ENCODE assay signal across 13 cellular contexts in genomic region chr5:134252671-134253070, GRCh38. TPM values are rescaled to one million over a fixed set of nuclear protein-coding genes. Genes with fewer than 3 reads are reported as not detected.
DNase-seq lines count a peak whose midpoint lies in the region; ATAC-seq, FAIRE-seq and TF ChIP-seq lines count a peak whose summit lies in the region.
"Had no signal": no experiment of that assay in that cellular context is flagged by ENCODE, and none has a peak within 500 bp of the region (broad histone marks: within the 10 kb centered on the region; RNA-seq: fewer than 3 reads in every experiment).

No MANE protein-coding gene starts in this region.

- H3K4me3 ChIP-seq in endothelial cell of umbilical vein (replicated peaks in 1 of 3; ENCODE audit: insufficient read depth in 1 of 3, low read depth in 1 of 3, low read length in 3 of 3), result no peak overlapping the region

- no peaks in the 10 kb centered on the region for H4K20me1 ChIP-seq in endothelial cell of umbilical vein (replicated peaks; ENCODE audit: control insufficient read depth, extremely low read depth, insufficient read depth, low read length)

- no peaks in the 10 kb centered on the region for H3K9me3 ChIP-seq in endothelial cell of umbilical vein (replicated peaks; ENCODE audit: control insufficient read depth, insufficient read depth, low read length)

- peaks cover 9% of the 10 kb centered on the region for H3K4me1 Mint-ChIP-seq in osteocyte (ENCODE audit: unreplicated experiment)
- H3K4me1 Mint-ChIP-seq: activated naive CD4-positive, alpha-beta T cell treated with anti-CD3 and anti-CD28 coated beads, Interleukin-2, amount 10 ng/mL, durations not matched to agents 7 days and 5 days had no signal

- H3K79me2 ChIP-seq in endothelial cell of umbilical vein (ENCODE audit: control insufficient read depth, insufficient read depth, low read length), result no peaks in the 10 kb centered on the region

- H3K27me3 ChIP-seq in endothelial cell of umbilical vein (ENCODE audit: control insufficient read depth in 2 of 2, insufficient read depth in 2 of 2, low read length in 2 of 2), result peaks cover 2 to 5% of the 10 kb centered on the region in 2 experiments

- no peak for FAIRE-seq in endothelial cell of umbilical vein (lab: Jason Lieb, UNC)

- no peak overlapping the region for H3K4me3 Mint-ChIP-seq in osteocyte (ENCODE audit: unreplicated experiment)
- H3K4me3 Mint-ChIP-seq: activated naive CD4-positive, alpha-beta T cell treated with anti-CD3 and anti-CD28 coated beads, Interleukin-2, amount 10 ng/mL, durations not matched to agents 7 days and 5 days; CD8-positive, alpha-beta T cell had no signal

- TF ChIP-seq CTCF in endothelial cell of umbilical vein (IDR thresholded peaks at IDR 0.05; ENCODE audit: extremely low read depth in 1 of 2, insufficient read depth in 1 of 2, low read depth in 1 of 2, low read length in 2 of 2), result no peak
- TF ChIP-seq CTCF in osteocyte (IDR thresholded peaks at IDR 0.05), result no peak

- no peak overlapping the region for H3K27ac Mint-ChIP-seq in osteocyte (ENCODE audit: unreplicated experiment)
- H3K27ac Mint-ChIP-seq: activated naive CD4-positive, alpha-beta T cell treated with anti-CD3 and anti-CD28 coated beads, Interleukin-2, amount 10 ng/mL, durations not matched to agents 7 days and 5 days; CD8-positive, alpha-beta T cell had no signal

- intact Hi-C loops in endothelial cell of umbilical vein (cut with micrococcal nuclease), result no loop called here

- no TSS peak for BruUV-seq in endothelial cell of umbilical vein (replicated peaks; lab: Mats Ljungman, UMichigan)

- H3K9ac ChIP-seq in endothelial cell of umbilical vein (replicated peaks; ENCODE audit: extremely low read depth, insufficient read depth, low read length), result no peak overlapping the region

- no peak overlapping the region for H3K27ac ChIP-seq in endothelial cell of umbilical vein (ENCODE audit: insufficient read depth, low read depth, low read length)

- H3K4me1 ChIP-seq in endothelial cell of umbilical vein (ENCODE audit: control insufficient read depth, extremely low read depth, insufficient read depth, low read length), result peaks cover 10% of the 10 kb centered on the region

- H3K36me3 ChIP-seq in endothelial cell of umbilical vein (ENCODE audit: control insufficient read depth in 2 of 2, extremely low read depth in 1 of 2, insufficient read depth in 2 of 2, low read length in 2 of 2), result no peaks in the 10 kb centered on the region

- H3K36me3 Mint-ChIP-seq in osteocyte (ENCODE audit: unreplicated experiment), result no peaks in the 10 kb centered on the region
- H3K36me3 Mint-ChIP-seq: activated naive CD4-positive, alpha-beta T cell treated with anti-CD3 and anti-CD28 coated beads, Interleukin-2, amount 10 ng/mL, durations not matched to agents 7 days and 5 days; CD8-positive, alpha-beta T cell had no signal

- TF ChIP-seq POLR2A in endothelial cell of umbilical vein (IDR thresholded peaks at IDR 0.05; ENCODE audit: low read depth, low read length), result no peak

- H3K9me1 ChIP-seq in endothelial cell of umbilical vein (replicated peaks; ENCODE audit: control insufficient read depth, extremely low read depth, insufficient read depth, low read length), result no peaks in the 10 kb centered on the region

- CTCF ChIA-PET in endothelial cell of umbilical vein (lab: Charles Lee), result interaction anchor here (1.0 kb wide), 1 partner anchor 26 kb away, joined by 4 read pairs; the partner anchor contains the start of gene PPP2CA

- no peaks in the 10 kb centered on the region for H3K27me3 Mint-ChIP-seq in osteocyte (ENCODE audit: unreplicated experiment)

- no peaks in the 10 kb centered on the region for H3K9me3 Mint-ChIP-seq in osteocyte (ENCODE audit: unreplicated experiment)
- H3K9me3 Mint-ChIP-seq: activated naive CD4-positive, alpha-beta T cell treated with anti-CD3 and anti-CD28 coated beads, Interleukin-2, amount 10 ng/mL, durations not matched to agents 7 days and 5 days; CD8-positive, alpha-beta T cell had no signal

- no peak overlapping the region for H3K4me2 ChIP-seq in endothelial cell of umbilical vein (ENCODE audit: insufficient read depth, low read length)

- no peak overlapping the region for H2AFZ ChIP-seq in endothelial cell of umbilical vein (ENCODE audit: low read depth, low read length)

- dilution Hi-C loops in endothelial cell of umbilical vein (cut with MboI; ENCODE audit: extremely low pct_ligation_motif_present, low sequenced_read_pairs), result no loop called here

- no peak for ATAC-seq in GM19397 (IDR thresholded peaks at IDR 0.05; ENCODE audit: unreplicated experiment)
- ATAC-seq: CD8-positive, alpha-beta T cell had no signal

- POLR2A ChIA-PET in endothelial cell of umbilical vein (lab: Charles Lee), result no interaction called here

- DNase-seq in CD1c-positive myeloid dendritic cell (ENCODE audit: extremely low spot score) (peak; percentile 37), NCI-H460 (ENCODE audit: extremely low read depth, low read depth) (peak; percentile 51), endothelial cell of umbilical vein (ENCODE audit: low read depth, low spot score) (peak; percentile 10), lung microvascular endothelial cell (ENCODE audit: low read depth in 2 of 2) (peak; percentile 80 to 88), NOMO-1 (lab: John Stamatoyannopoulos, UW; ENCODE audit: unreplicated experiment in 2 of 2) (no peak), osteocyte (ENCODE audit: extremely low spot score, unreplicated experiment) (no peak)
- no peak for DNase-seq in activated CD4-positive, CD25-positive, alpha-beta regulatory T cell treated with anti-CD3 and anti-CD28 coated beads, Interleukin-2, amount 50 U/mL, for 72 hours
- DNase-seq: activated naive CD4-positive, alpha-beta T cell treated with anti-CD3 and anti-CD28 coated beads, Interleukin-2, amount 10 ng/mL, durations not matched to agents 7 days and 5 days; CD8-positive, alpha-beta T cell; effector CD8-positive, alpha-beta T cell; NCI-H1930; SHP77 had no signal

TF ChIP-seq in endothelial cell of umbilical vein, 7 proteins besides CTCF, POLR2A, EP300 and RAD21:
- no peak for TF ChIP-seq MYC (IDR thresholded peaks at IDR 0.05; ENCODE audit: low read depth, low read length)
- no peak for TF ChIP-seq GATA2 (IDR thresholded peaks at IDR 0.05; ENCODE audit: insufficient read depth, insufficient read length, low read depth, low read length)
- no peak for TF ChIP-seq POLR2AphosphoS5 (IDR thresholded peaks at IDR 0.05; ENCODE audit: insufficient read depth, low read depth, low read length)
- TF ChIP-seq EZH2 (IDR thresholded peaks at IDR 0.05; ENCODE audit: borderline replicate concordance, low read depth, low read length, severe bottlenecking), result no peak
- TF ChIP-seq MAX (IDR thresholded peaks at IDR 0.05; ENCODE audit: insufficient read depth, insufficient read length), result no peak
- TF ChIP-seq JUN (IDR thresholded peaks at IDR 0.05; ENCODE audit: borderline replicate concordance, insufficient read depth, insufficient read length, low read depth), result no peak
- no peak for TF ChIP-seq FOS (IDR thresholded peaks at IDR 0.05; ENCODE audit: borderline replicate concordance, insufficient read depth, low read length)

RNA-seq across cellular contexts. Expression of gene PPP2CA, which starts 26.8 kb away (rescaled TPM):
- total RNA-seq in NCI-H460 (2014; rRNA removed; shearing (Covaris generic)), result 111 and 172 TPM in 2 replicates
- polyA plus RNA-seq in NCI-H460 (2014; cell fraction: nucleus; rRNA removed), result 146 and 207 TPM in 2 replicates
- total RNA-seq in endothelial cell of umbilical vein, result 163 and 183 TPM in 2 replicates
- 64.6 and 107 TPM in 2 replicates for polyA plus RNA-seq in endothelial cell of umbilical vein
- polyA plus RNA-seq in endothelial cell of umbilical vein (2011; cell fraction: cytosol; rRNA removed), result 93.5 and 116 TPM in 2 replicates
- 54.7 and 89.6 TPM in 2 replicates for polyA plus RNA-seq in endothelial cell of umbilical vein (2011; cell fraction: nucleus; rRNA removed)
- 157 and 199 TPM in 2 replicates for polyA plus RNA-seq in endothelial cell of umbilical vein (2012)
- polyA minus RNA-seq in endothelial cell of umbilical vein, result 75.4 and 77.0 TPM in 2 replicates
- polyA minus RNA-seq in endothelial cell of umbilical vein (2011; cell fraction: cytosol; rRNA and poly(A)+ RNA removed), result 105 TPM
- 30.9 and 55.1 TPM in 2 replicates for polyA minus RNA-seq in endothelial cell of umbilical vein (2011; cell fraction: nucleus; rRNA and poly(A)+ RNA removed)
- total RNA-seq in lung microvascular endothelial cell, result 39.0 and 43.7 TPM in 2 replicates
- 108 and 117 TPM in 2 replicates for total RNA-seq in osteocyte

Comparison
In these comparisons a context has a peak if more than half of its experiments do, and no peak if none do; other contexts are left out.
1. DNase-seq: peak in CD1c-positive myeloid dendritic cell (single experiment), NCI-H460 (single experiment), endothelial cell of umbilical vein (single experiment) and lung microvascular endothelial cell (2 of 2); none in NOMO-1 (0 of 2), osteocyte (single experiment) and activated CD4-positive, CD25-positive, alpha-beta regulatory T cell treated with anti-CD3 and anti-CD28 coated beads, Interleukin-2, amount 50 U/mL, for 72 hours (single experiment).